20 cellular contexts compared by ENCODE assay signal in the genomic region with DNA sequence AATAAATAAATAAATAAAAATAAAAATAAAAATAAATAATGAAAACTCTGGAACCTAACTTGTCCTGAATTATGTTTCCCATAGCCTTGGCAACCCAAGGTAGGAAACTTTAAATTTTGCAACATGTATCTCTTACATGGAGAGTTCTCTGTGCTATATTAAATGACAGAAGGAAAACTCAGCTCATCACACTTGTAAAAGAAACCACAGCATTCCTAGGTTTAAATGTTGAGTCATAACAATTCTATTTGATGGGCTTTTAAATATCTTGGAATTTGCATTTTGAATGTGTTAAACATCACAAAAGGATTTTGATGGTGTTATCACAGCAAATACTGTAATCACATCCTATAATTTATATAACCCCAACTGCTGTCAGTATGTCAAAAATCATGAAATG.
A peak's percentile ranks its signal among the peaks of the same experiment; 100 is the strongest.
DNase-seq lines count a peak whose midpoint lies in the region; ATAC-seq and TF ChIP-seq lines count a peak whose summit lies in the region.
"Had no signal": no experiment of that assay in that cellular context is flagged by ENCODE, and none has a peak within 500 bp of the region (broad histone marks: within the 10 kb centered on the region; RNA-seq: fewer than 3 reads in every experiment).

No MANE protein-coding gene starts in this region.

- H4K91ac ChIP-seq in IMR-90 (ENCODE audit: insufficient read depth, low read depth, low read length), result no peak overlapping the region

- peak; percentile 65 for ATAC-seq in IMR-90 (ENCODE audit: low read depth)
- ATAC-seq in HG03432 (IDR thresholded peaks at IDR 0.05; ENCODE audit: unreplicated experiment), result no peak
- ATAC-seq: activated CD8-positive, alpha-beta T cell treated with anti-CD3 and anti-CD28 coated beads, Interleukin-2, amount 10 ng/mL, durations not matched to agents 7 days and 5 days; natural killer cell treated with Interleukin-12 subunit alpha and Interleukin-12 subunit beta and Interleukin-15 and Interleukin-18, amount 100 ng/mL, for 72 hours had no signal

- TF ChIP-seq POLR2A in IMR-90 (IDR thresholded peaks at IDR 0.05; ENCODE audit: low read depth, low read length), result no peak

- POLR2A ChIA-PET in IMR-90 (lab: Charles Lee; ENCODE audit: unreplicated experiment), result no interaction called here

- H3K18ac ChIP-seq in IMR-90 (ENCODE audit: low read depth, low read length), result no peak overlapping the region

- no peaks in the 10 kb centered on the region for H3K79me1 ChIP-seq in IMR-90 (ENCODE audit: low read depth in 1 of 2, low read length in 2 of 2)

- H4K20me1 ChIP-seq in IMR-90 (ENCODE audit: insufficient read depth, low read length), result no peaks in the 10 kb centered on the region

- H2BK5ac ChIP-seq in IMR-90 (ENCODE audit: low read depth, low read length, poor library complexity, severe bottlenecking), result no peak overlapping the region

- no peak overlapping the region for H4K5ac ChIP-seq in IMR-90 (ENCODE audit: low read depth, low read length)

- H3K27me3 ChIP-seq in IMR-90 (ENCODE audit: control insufficient read depth, insufficient read depth, low read length), result peaks cover 12% of the 10 kb centered on the region
- H3K27me3 ChIP-seq: esophagus squamous epithelium had no signal

- H2BK120ac ChIP-seq in IMR-90 (ENCODE audit: low read depth, low read length), result no peak overlapping the region

- in situ Hi-C loops in IMR-90 (cut with MboI; ENCODE audit: low sequenced_read_pairs), result no loop called here

- TF ChIP-seq CTCF in AG10803 (conservative IDR thresholded peaks at IDR 0.05; ENCODE audit: low read length), result no peak
- no peak for TF ChIP-seq CTCF in IMR-90 (conservative IDR thresholded peaks at IDR 0.05; ENCODE audit: low read depth, low read length)
- TF ChIP-seq CTCF in epithelial cell of proximal tubule (conservative IDR thresholded peaks at IDR 0.05; ENCODE audit: low read depth, low read length), result no peak

- H3K27ac ChIP-seq in IMR-90 (ENCODE audit: insufficient read depth, low read length), result no peak overlapping the region
- H3K27ac ChIP-seq in caudate nucleus (ENCODE audit: low read depth, low read length), result no peak overlapping the region
- H3K27ac ChIP-seq: esophagus squamous epithelium, SK-N-MC had no signal

- dilution Hi-C loops in IMR-90 (cut with HindIII; ENCODE audit: low sequenced_read_pairs, unreplicated experiment), result no loop called here

- H3K4me2 ChIP-seq in IMR-90 (ENCODE audit: low read depth, low read length), result no peak overlapping the region

- TF ChIP-seq RAD21 in IMR-90 (IDR thresholded peaks at IDR 0.05; ENCODE audit: low read length), result no peak

- no peaks in the 10 kb centered on the region; the same call in 1 of the 2 replicates for H3K4me1 ChIP-seq in IMR-90 (ENCODE audit: control insufficient read depth, insufficient read depth, low read length)
- H3K4me1 ChIP-seq: esophagus squamous epithelium had no signal

- CTCF ChIA-PET in IMR-90 (lab: Yijun Ruan, JAX), result no interaction called here

- no peak overlapping the region for H2BK20ac ChIP-seq in IMR-90 (ENCODE audit: low read depth, low read length)

- no peaks in the 10 kb centered on the region; the same call in 1 of the 2 replicates for H3K9me3 ChIP-seq in IMR-90 (ENCODE audit: control insufficient read depth, insufficient read depth, low read length)

- H2AK5ac ChIP-seq in IMR-90 (ENCODE audit: low read depth, low read length), result no peak overlapping the region

- no TSS peak for BruUV-seq in IMR-90 (replicated peaks; lab: Mats Ljungman, UMichigan)

- no peak overlapping the region for H4K8ac ChIP-seq in IMR-90 (ENCODE audit: low read depth in 2 of 2, low read length in 2 of 2)

- H2BK15ac ChIP-seq in IMR-90 (ENCODE audit: low read depth, low read length), result no peak overlapping the region

- H3K36me3 ChIP-seq in IMR-90 (ENCODE audit: control insufficient read depth, insufficient read depth, low read length), result no peaks in the 10 kb centered on the region
- H3K36me3 ChIP-seq: esophagus squamous epithelium had no signal

- peak; percentile 56 for DNase-seq in AG10803 (ENCODE audit: low read depth)
- no peak for DNase-seq in IMR-90
- DNase-seq in epithelial cell of proximal tubule (ENCODE audit: low read depth), result peak; percentile 18
- DNase-seq in renal cortical epithelial cell (ENCODE audit: low read depth), result peak; percentile 74
- DNase-seq in NCI-H187 treated with DMSO at 0.1 percent for 48 hours (lab: John Stamatoyannopoulos, UW), result no peak
- DNase-seq in caudate nucleus (lab: John Stamatoyannopoulos, UW), result no peak
- DNase-seq: activated CD8-positive, alpha-beta T cell treated with anti-CD3 and anti-CD28 coated beads, Interleukin-2, amount 10 ng/mL, durations not matched to agents 7 days and 5 days; aorta; CD4-positive, CD25-positive, alpha-beta regulatory T cell; dermis blood vessel endothelial cell; esophagus squamous epithelium; midbrain; NCI-H1417; NCI-H2081 treated with DMSO at 0.1 percent for 48 hours; NCI-H345; NCI-H774; T-helper 2 cell had no signal

- H3K56ac ChIP-seq in IMR-90 (ENCODE audit: extremely low read depth, insufficient read depth, low read length), result no peak overlapping the region

- H2AK9ac ChIP-seq in IMR-90 (replicated peaks; ENCODE audit: low read depth, low read length, poor library complexity), result no peak overlapping the region

- H2AFZ ChIP-seq in IMR-90 (replicated peaks; ENCODE audit: low read length, poor library complexity), result no peak overlapping the region

- no peaks in the 10 kb centered on the region for H3K9me1 ChIP-seq in IMR-90 (ENCODE audit: insufficient read depth, low read length)

- H3K4me3 ChIP-seq in AG10803 (ENCODE audit: low read length) (no peak overlapping the region), IMR-90 (ENCODE audit: insufficient read depth, low read depth, low read length) (no peak overlapping the region), epithelial cell of proximal tubule (ENCODE audit: low read depth, low read length) (no peak overlapping the region)
- H3K4me3 ChIP-seq: esophagus squamous epithelium, SK-N-MC had no signal

- H3K9ac ChIP-seq in IMR-90 (ENCODE audit: low read depth, low read length), result no peak overlapping the region

- no peak overlapping the region for H3K23ac ChIP-seq in IMR-90 (ENCODE audit: low read depth, low read length)

- intact Hi-C loops in IMR-90 (cut with micrococcal nuclease), result no loop called here

- H3K4ac ChIP-seq in IMR-90 (ENCODE audit: low read depth, low read length), result no peak overlapping the region

- H3K14ac ChIP-seq in IMR-90 (replicated peaks; ENCODE audit: low read depth, low read length), result no peak overlapping the region

TF ChIP-seq in IMR-90, 13 proteins besides CTCF, POLR2A, EP300 and RAD21:
- TF ChIP-seq NFE2L2 (IDR thresholded peaks at IDR 0.05; ENCODE audit: low read depth, low read length), result no peak
- TF ChIP-seq SMC3 (IDR thresholded peaks at IDR 0.05; ENCODE audit: low read depth, low read length), result no peak
- no peak for TF ChIP-seq MXI1 (IDR thresholded peaks at IDR 0.05; ENCODE audit: borderline replicate concordance, low read depth, low read length)
- no peak for TF ChIP-seq MAZ (IDR thresholded peaks at IDR 0.05; ENCODE audit: borderline replicate concordance, low read depth, low read length)
- TF ChIP-seq CEBPB (IDR thresholded peaks at IDR 0.05; ENCODE audit: low read depth, low read length), result no peak
- TF ChIP-seq RFX5 (IDR thresholded peaks at IDR 0.05; ENCODE audit: low read depth, low read length), result no peak
- no peak for TF ChIP-seq FOS (IDR thresholded peaks at IDR 0.05; ENCODE audit: low read depth, low read length)
- TF ChIP-seq MAFK (IDR thresholded peaks at IDR 0.05; ENCODE audit: low read depth, low read length), result no peak
- no peak for TF ChIP-seq BHLHE40 (IDR thresholded peaks at IDR 0.05; ENCODE audit: low read depth, low read length)
- TF ChIP-seq CHD1 (IDR thresholded peaks at IDR 0.05; ENCODE audit: low read depth, low read length), result no peak
- no peak for TF ChIP-seq USF2 (IDR thresholded peaks at IDR 0.05; ENCODE audit: low read depth, low read length)
- no peak for TF ChIP-seq RCOR1 (IDR thresholded peaks at IDR 0.05; ENCODE audit: insufficient replicate concordance, low read length)
- TF ChIP-seq ELK1 (IDR thresholded peaks at IDR 0.05; ENCODE audit: borderline replicate concordance, low read depth, low read length), result no peak

Comparison
In these comparisons a context has a peak if more than half of its experiments do, and no peak if none do; other contexts are left out.
1. DNase-seq: peak in AG10803 (single experiment), epithelial cell of proximal tubule (single experiment) and renal cortical epithelial cell (single experiment); none in IMR-90 (single experiment), NCI-H187 treated with DMSO at 0.1 percent for 48 hours (single experiment) and caudate nucleus (0 of 61).